ENCODE assay signal across 16 cellular contexts in the genomic region with DNA sequence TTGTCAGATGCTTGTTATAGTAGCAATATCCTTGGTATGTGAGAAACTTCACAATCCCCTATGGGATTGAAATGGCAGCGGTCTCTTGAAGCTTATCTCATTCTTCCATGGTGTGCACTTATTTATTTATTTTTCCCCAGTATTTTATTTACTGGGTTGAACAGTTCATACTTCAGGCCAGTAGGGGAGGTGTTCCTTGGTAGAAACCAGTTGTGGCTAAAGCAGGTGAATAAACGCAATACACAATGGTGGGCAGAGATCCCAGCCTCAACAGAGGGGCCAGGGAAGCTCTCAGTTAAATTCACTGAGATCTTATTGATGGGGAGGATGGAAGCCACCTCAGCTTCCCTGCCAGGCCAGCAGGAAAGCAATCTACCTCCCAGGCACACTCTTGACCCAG.
A peak's percentile ranks its signal among the peaks of the same experiment; 100 is the strongest.
DNase-seq lines count a peak whose midpoint lies in the region; ATAC-seq, FAIRE-seq and TF ChIP-seq lines count a peak whose summit lies in the region.
"Had no signal": no experiment of that assay in that cellular context is flagged by ENCODE, and none has a peak within 500 bp of the region (broad histone marks: within the 10 kb centered on the region; RNA-seq: fewer than 3 reads in every experiment).

No MANE protein-coding gene starts in this region.

- H3K4me3 ChIP-seq in HepG2 (replicated peaks in 1 of 3; ENCODE audit: insufficient read depth in 1 of 3, low read depth in 2 of 3, low read length in 3 of 3) = no peak overlapping the region
- no peak overlapping the region for H3K4me3 ChIP-seq in right lobe of liver
- H3K4me3 ChIP-seq in epithelial cell of esophagus (ENCODE audit: low read length) = no peak overlapping the region
- H3K4me3 ChIP-seq: HAP-1 had no signal

- H3K9ac ChIP-seq in HepG2 (ENCODE audit: insufficient read depth, low read depth, low read length) = no peak overlapping the region

- POLR2A ChIA-PET in HepG2 (lab: Yijun Ruan, JAX) = no interaction called here

- no peaks in the 10 kb centered on the region for H3K79me2 ChIP-seq in HepG2 (ENCODE audit: insufficient read depth, low read length)

- DNase-seq in HepG2 (ENCODE audit: low spot score) = no peak
- DNase-seq in right lobe of liver = no peak
- peak; percentile 14 for DNase-seq in NAMALWA (ENCODE audit: low spot score)
- no peak for DNase-seq in epithelial cell of esophagus (ENCODE audit: low read depth)
- no peak for DNase-seq in type B pancreatic cell (ENCODE audit: extremely low spot score, unreplicated experiment)
- no peak for DNase-seq in inferior parietal cortex (ENCODE audit: extremely low spot score)
- no peak for DNase-seq in HuH-7.5 (ENCODE audit: low spot score)
- no peak for DNase-seq in NCI-H82 (lab: John Stamatoyannopoulos, UW)
- DNase-seq: CD8-positive, alpha-beta T cell; DMS79; NCI-H1694 treated with DMSO at 0.1 percent for 48 hours; NCI-H2107; NCI-H2227 treated with DMSO at 0.1 percent for 48 hours; NCI-H524 treated with DMSO at 0.1 percent for 48 hours; PC-3 had no signal

- H3K4me3 Mint-ChIP-seq in type B pancreatic cell = no peak overlapping the region
- H3K4me3 Mint-ChIP-seq: CD8-positive, alpha-beta T cell had no signal

- no peaks in the 10 kb centered on the region for H4K20me1 ChIP-seq in HepG2 (ENCODE audit: insufficient read depth, low read length)

- no peak for FAIRE-seq in HepG2 (lab: Jason Lieb, UNC)

- intact Hi-C loops in HepG2 (cut with micrococcal nuclease; ENCODE audit: unreplicated experiment) (no loop called here), right lobe of liver (cut with DNase I) (no loop called here)

- no peaks in the 10 kb centered on the region for H3K4me1 Mint-ChIP-seq in type B pancreatic cell (ENCODE audit: unreplicated experiment)

- H3K27me3 ChIP-seq in HepG2 (ENCODE audit: control insufficient read depth in 1 of 2, insufficient read depth in 2 of 2, low read length in 2 of 2) = no peaks in the 10 kb centered on the region
- no peaks in the 10 kb centered on the region for H3K27me3 ChIP-seq in right lobe of liver

- in situ Hi-C loops in HepG2 (cut with HindIII; ENCODE audit: extremely low pct_ligation_motif_present, low pct_unique_long_range_greater_than_20kb) = no loop called here

- H3K36me3 Mint-ChIP-seq in type B pancreatic cell = no peaks in the 10 kb centered on the region
- H3K36me3 Mint-ChIP-seq: CD8-positive, alpha-beta T cell had no signal

- no peak for TF ChIP-seq POLR2A in HepG2 (IDR thresholded peaks at IDR 0.05; ENCODE audit: insufficient read depth in 1 of 2, low read depth in 2 of 2, low read length in 2 of 2)
- no peak for TF ChIP-seq POLR2A in right lobe of liver (IDR thresholded peaks at IDR 0.05)

- peaks cover 5% of the 10 kb centered on the region; the same call in 1 of the 2 replicates for H3K9me3 ChIP-seq in HepG2 (ENCODE audit: low read length)
- peaks cover 0 to 7% (median under 1%) of the 10 kb centered on the region in 4 donors for H3K9me3 ChIP-seq in right lobe of liver
- H3K9me3 ChIP-seq: HAP-1 had no signal

- WGBS in HepG2 (ENCODE audit: low lambda C conversion rate) = 60% methylated on average over 2 of the region's 2 CpGs
- WGBS in right lobe of liver (ENCODE audit: insufficient coverage, low coverage, low lambda C conversion rate, missing lambda C conversion rate) = 86% methylated on average over 2 of the region's 2 CpGs

- no peaks in the 10 kb centered on the region for H3K4me1 ChIP-seq in HepG2 (ENCODE audit: insufficient read depth, low read length)
- H3K4me1 ChIP-seq in right lobe of liver = no peaks in the 10 kb centered on the region
- H3K4me1 ChIP-seq: HAP-1 had no signal

- no peak overlapping the region for H2AFZ ChIP-seq in HepG2 (ENCODE audit: low read length)

- TF ChIP-seq RAD21 in HepG2 (CRISPR knock-in tag; IDR thresholded peaks at IDR 0.05) = no peak

- H3K27ac ChIP-seq in HepG2 (ENCODE audit: extremely low read length, insufficient read depth, low read length) (no peak overlapping the region), right lobe of liver (no peak overlapping the region)

- peak; percentile 60 for ATAC-seq in HepG2
- no peak for ATAC-seq in right lobe of liver
- ATAC-seq: CD8-positive, alpha-beta T cell; PC-3 had no signal

- no peak overlapping the region for H3K27ac Mint-ChIP-seq in type B pancreatic cell
- H3K27ac Mint-ChIP-seq: CD8-positive, alpha-beta T cell had no signal

- H3K9me3 Mint-ChIP-seq in type B pancreatic cell = peaks cover 13% of the 10 kb centered on the region

- H3K27me3 Mint-ChIP-seq in type B pancreatic cell = peaks cover 2% of the 10 kb centered on the region

- TF ChIP-seq EP300 in HepG2 (IDR thresholded peaks at IDR 0.05; ENCODE audit: low read depth in 2 of 2, low read length in 2 of 2) (no peak), HepG2 (CRISPR knock-in tag; IDR thresholded peaks at IDR 0.05; ENCODE audit: borderline replicate concordance) (no peak)

- CTCF ChIA-PET in HepG2 (lab: Yijun Ruan, JAX; ENCODE audit: low intra/inter-chr PET ratio, low total read pairs) = no interaction called here

- no peak for TF ChIP-seq CTCF in HepG2 (CRISPR knock-in tag; IDR thresholded peaks at IDR 0.05)
- no peak for TF ChIP-seq CTCF in right lobe of liver (IDR thresholded peaks at IDR 0.05)
- TF ChIP-seq CTCF in epithelial cell of esophagus (IDR thresholded peaks at IDR 0.05; ENCODE audit: insufficient read depth, low read depth, low read length, missing control alignments) = peak; percentile 8
- peak; percentile 40 for TF ChIP-seq CTCF in type B pancreatic cell (conservative IDR thresholded peaks at IDR 0.05)

- no TSS peak for BruUV-seq in HepG2 (replicated peaks; lab: Mats Ljungman, UMichigan)

- H3K4me2 ChIP-seq in HepG2 (ENCODE audit: low read depth, low read length) = no peak overlapping the region

- no peaks in the 10 kb centered on the region for H3K36me3 ChIP-seq in HepG2 (replicated peaks in 1 of 2; ENCODE audit: control insufficient read depth in 1 of 2, insufficient read depth in 2 of 2, low read length in 2 of 2)
- no peaks in the 10 kb centered on the region for H3K36me3 ChIP-seq in right lobe of liver
- H3K36me3 ChIP-seq: HAP-1 had no signal

TF ChIP-seq in HepG2, 621 proteins besides CTCF, POLR2A, EP300 and RAD21:
- no peak for TF ChIP-seq HMGA1 (CRISPR knock-in tag; conservative IDR thresholded peaks at IDR 0.05)
- TF ChIP-seq NFIC (IDR thresholded peaks at IDR 0.05; ENCODE audit: low read length) = no peak
- no peak for TF ChIP-seq ZBTB42 (CRISPR knock-in tag; IDR thresholded peaks at IDR 0.05)
- TF ChIP-seq RCOR2 (CRISPR knock-in tag; IDR thresholded peaks at IDR 0.05) = no peak
- TF ChIP-seq, protein P1, sequence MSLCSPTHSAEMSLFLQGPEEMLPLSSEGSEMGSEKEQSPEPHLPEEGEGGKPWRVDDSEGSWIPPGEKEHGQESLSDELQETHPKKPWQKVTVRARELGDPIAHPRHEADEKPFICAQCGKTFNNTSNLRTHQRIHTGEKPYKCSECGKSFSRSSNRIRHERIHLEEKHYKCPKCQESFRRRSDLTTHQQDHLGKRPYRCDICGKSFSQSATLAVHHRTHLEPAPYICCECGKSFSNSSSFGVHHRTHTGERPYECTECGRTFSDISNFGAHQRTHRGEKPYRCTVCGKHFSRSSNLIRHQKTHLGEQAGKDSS (CRISPR knock-in tag; IDR thresholded peaks at IDR 0.05; ENCODE audit: borderline replicate concordance, low read depth) = no peak
- no peak for TF ChIP-seq TBP (CRISPR knock-in tag; IDR thresholded peaks at IDR 0.05)

Comparison
In these comparisons a context has a peak if more than half of its experiments do, and no peak if none do; other contexts are left out.
1. CTCF ChIP-seq: peak in epithelial cell of esophagus (single experiment) and type B pancreatic cell (single experiment); none in HepG2 (single experiment) and right lobe of liver (0 of 4).